Comparison of ENCODE assay signal across 19 cellular contexts in genomic region chr22:45102896-45103420, GRCh38.
"Had no signal": no experiment of that assay in that cellular context is flagged by ENCODE, and none has a peak within 500 bp of the region (broad histone marks: within the 10 kb centered on the region; RNA-seq: fewer than 3 reads in every experiment).

No MANE protein-coding gene starts in this region.

- ATAC-seq: activated CD8-positive, alpha-beta T cell treated with anti-CD3 and anti-CD28 coated beads, Interleukin-2, amount 10 ng/mL, durations not matched to agents 7 days and 5 days; body of pancreas; foreskin keratinocyte; mucosa of descending colon; stimulated activated memory B cell treated with anti-CD40 and anti-IgM and Interleukin-4, amounts not matched to agents 10 μg/mL and 1 μg/mL and 100 μg/mL, for 72 hours had no signal

- H3K36me3 ChIP-seq: spleen, thoracic aorta had no signal

- H3K4me3 Mint-ChIP-seq: activated CD4-positive, alpha-beta T cell treated with anti-CD3 and anti-CD28 coated beads, Interleukin-2, amount 10 ng/mL, durations not matched to agents 24 days and 14 days; activated CD8-positive, alpha-beta T cell treated with anti-CD3 and anti-CD28 coated beads, Interleukin-2, amount 10 ng/mL, durations not matched to agents 7 days and 5 days; activated naive CD4-positive, alpha-beta T cell treated with anti-CD3 and anti-CD28 coated beads for 36 hours; activated T-cell treated with anti-CD3 and anti-CD28 coated beads, Interleukin-2, amount 50 U/mL, for 24 hours; endodermal cell; stimulated activated memory B cell treated with anti-CD40 and anti-IgM and Interleukin-4, amounts not matched to agents 10 μg/mL and 1 μg/mL and 100 μg/mL, for 72 hours had no signal

- H3K27me3 ChIP-seq: body of pancreas had no signal

- H3K9me3 Mint-ChIP-seq: activated CD4-positive, alpha-beta T cell treated with anti-CD3 and anti-CD28 coated beads, Interleukin-2, amount 10 ng/mL, durations not matched to agents 24 days and 14 days; activated naive CD4-positive, alpha-beta T cell treated with anti-CD3 and anti-CD28 coated beads for 36 hours; activated T-cell treated with anti-CD3 and anti-CD28 coated beads, Interleukin-2, amount 50 U/mL, for 24 hours; activated T-helper 2 cell treated with anti-CD3 and anti-CD28 coated beads, Interferon-gamma antibody, Interleukin-2, Interleukin-4, amounts not matched to agents 10 μg/mL and 5 μg/mL and 100 μg/mL, durations not matched to agents 14 hours and 24 hours and 36 hours; endodermal cell; stimulated activated memory B cell treated with anti-CD40 and anti-IgM and Interleukin-4, amounts not matched to agents 10 μg/mL and 1 μg/mL and 100 μg/mL, for 72 hours had no signal

- H3K36me3 Mint-ChIP-seq: naive B cell; stimulated activated memory B cell treated with anti-CD40 and anti-IgM and Interleukin-4, amounts not matched to agents 10 μg/mL and 1 μg/mL and 100 μg/mL, for 72 hours had no signal

- H3K4me1 ChIP-seq: body of pancreas, foreskin keratinocyte had no signal

- H3K9me3 ChIP-seq: body of pancreas, mucosa of descending colon, spleen, thoracic aorta had no signal

- H3K4me1 Mint-ChIP-seq: endodermal cell; stimulated activated memory B cell treated with anti-CD40 and anti-IgM and Interleukin-4, amounts not matched to agents 10 μg/mL and 1 μg/mL and 100 μg/mL, for 72 hours had no signal

- H3K27ac Mint-ChIP-seq: activated CD4-positive, alpha-beta T cell treated with anti-CD3 and anti-CD28 coated beads, Interleukin-2, amount 10 ng/mL, durations not matched to agents 24 days and 14 days; activated CD8-positive, alpha-beta T cell treated with anti-CD3 and anti-CD28 coated beads, Interleukin-2, amount 10 ng/mL, durations not matched to agents 7 days and 5 days; activated naive CD4-positive, alpha-beta T cell treated with anti-CD3 and anti-CD28 coated beads for 36 hours; activated T-cell treated with anti-CD3 and anti-CD28 coated beads, Interleukin-2, amount 50 U/mL, for 24 hours; activated T-helper 2 cell treated with anti-CD3 and anti-CD28 coated beads, Interferon-gamma antibody, Interleukin-2, Interleukin-4, amounts not matched to agents 10 μg/mL and 5 μg/mL and 100 μg/mL, durations not matched to agents 14 hours and 24 hours and 36 hours; endodermal cell; stimulated activated memory B cell treated with anti-CD40 and anti-IgM and Interleukin-4, amounts not matched to agents 10 μg/mL and 1 μg/mL and 100 μg/mL, for 72 hours had no signal

- H3K4me3 ChIP-seq: body of pancreas, hepatocyte, mucosa of descending colon, spleen, thoracic aorta had no signal

- H3K27ac ChIP-seq: body of pancreas, epithelial cell of prostate, foreskin keratinocyte, hepatocyte, spleen, thoracic aorta had no signal

- DNase-seq: activated CD4-positive, alpha-beta T cell treated with anti-CD3 and anti-CD28 coated beads, Interleukin-2, amount 10 ng/mL, durations not matched to agents 24 days and 14 days; activated CD4-positive, CD25-positive, alpha-beta regulatory T cell; activated CD8-positive, alpha-beta T cell treated with anti-CD3 and anti-CD28 coated beads, Interleukin-2, amount 10 ng/mL, durations not matched to agents 7 days and 5 days; activated naive CD4-positive, alpha-beta T cell treated with anti-CD3 and anti-CD28 coated beads for 36 hours; activated T-cell treated with anti-CD3 and anti-CD28 coated beads, Interleukin-2, amount 50 U/mL, for 24 hours; body of pancreas; endodermal cell; foreskin keratinocyte; mesenchymal stem cell; mucosa of descending colon; naive B cell; retina; spleen; stimulated activated CD4-positive, alpha-beta T cell treated with anti-CD3 and anti-CD28 coated beads, Interleukin-4, amount 100 ng/mL, for 4 hours had no signal
